ENCODE assay signal across 26 cellular contexts in genomic region chr3:176840604-176841287, GRCh38.
"Had no signal": no experiment of that assay in that cellular context is flagged by ENCODE, and none has a peak within 500 bp of the region (broad histone marks: within the 10 kb centered on the region; RNA-seq: fewer than 3 reads in every experiment).

No MANE protein-coding gene starts in this region.

- H3K4me3 ChIP-seq: ascending aorta, cardiac muscle cell, PC-9, SJSA1 had no signal

- H3K27ac ChIP-seq: cardiac muscle cell, PC-9, SJSA1 had no signal

- ATAC-seq: activated CD4-positive, CD25-positive, alpha-beta regulatory T cell treated with anti-CD3 and anti-CD28 coated beads, Interleukin-2, amount 50 U/mL, for 24 hours; activated CD8-positive, alpha-beta memory T cell treated with anti-CD3 and anti-CD28 coated beads, Interleukin-2, amount 10 ng/mL, durations not matched to agents 7 days and 5 days had no signal

- H3K4me1 ChIP-seq: SJSA1 had no signal

- H3K27me3 ChIP-seq: ascending aorta, cardiac muscle cell, SJSA1 had no signal

- H3K9me3 ChIP-seq: ascending aorta, SJSA1, SK-N-SH had no signal

- DNase-seq: activated CD4-positive, alpha-beta memory T cell treated with anti-CD3 and anti-CD28 coated beads, Interleukin-2, amount 10 ng/mL, durations not matched to agents 7 days and 5 days; activated CD4-positive, alpha-beta T cell treated with anti-CD3 and anti-CD28 coated beads for 4 hours; activated CD8-positive, alpha-beta memory T cell treated with anti-CD3 and anti-CD28 coated beads for 24 hours; activated CD8-positive, alpha-beta memory T cell treated with anti-CD3 and anti-CD28 coated beads, Interleukin-2, amount 10 ng/mL, durations not matched to agents 7 days and 5 days; activated CD8-positive, alpha-beta memory T cell treated with anti-CD3 and anti-CD28 coated beads, Interleukin-2, amount 50 U/mL, for 48 hours; activated gamma-delta T cell; activated naive CD4-positive, alpha-beta T cell treated with Interleukin-2 at 50 U/mL for 16 hours; activated naive CD8-positive, alpha-beta T cell treated with anti-CD3 and anti-CD28 coated beads, Interleukin-2, amount 10 ng/mL, durations not matched to agents 7 days and 5 days; activated T-cell treated with anti-CD3 and anti-CD28 coated beads, Interleukin-2, amount 50 U/mL, for 24 hours; amygdala; NCI-H1048; NCI-H1105 treated with DMSO at 0.1 percent for 48 hours; NCI-H1436; NCI-H1694; NCI-H1930; NCI-H2081 treated with DMSO at 0.1 percent for 48 hours; NCI-H510A; NCI-H526; NCI-H748 treated with DMSO at 0.1 percent for 48 hours; PC-9; SHP77; SK-N-SH had no signal

- H3K36me3 ChIP-seq: ascending aorta, cardiac muscle cell, SJSA1 had no signal

- H3K9ac ChIP-seq: SK-N-SH had no signal

- H2AFZ ChIP-seq: PC-9 had no signal

- H3K4me2 ChIP-seq: PC-9, SK-N-SH had no signal
